In genomic region chr13:38520041-38520440, GRCh38 we compare ENCODE assay signal across 1 cellular context.
TF ChIP-seq lines count a peak whose summit lies in the region.

No MANE protein-coding gene starts in this region.

TF ChIP-seq in H1, 55 proteins besides CTCF, POLR2A, EP300 and RAD21 (continued from another document):
- TF ChIP-seq ATF2 (IDR thresholded peaks at IDR 0.05; ENCODE audit: low read length) (no peak), TEAD4 (IDR thresholded peaks at IDR 0.05; ENCODE audit: low read depth, low read length) (0 out of 2 replicates have a peak, but pooled peaks have one; percentile 42)
